In genomic region chr12:25756974-25757665, GRCh38 we compare ENCODE assay signal across 15 cellular contexts.
A peak's percentile ranks its signal among the peaks of the same experiment; 100 is the strongest.
DNase-seq lines count a peak whose midpoint lies in the region; TF ChIP-seq lines count a peak whose summit lies in the region.
"Had no signal": no experiment of that assay in that cellular context is flagged by ENCODE, and none has a peak within 500 bp of the region (broad histone marks: within the 10 kb centered on the region; RNA-seq: fewer than 3 reads in every experiment).

No MANE protein-coding gene starts in this region.

- in situ Hi-C loops in GM23248 (cut with MboI): no loop called here

- peak overlapping the region; percentile 60 for H3K27ac Mint-ChIP-seq in mesothelial cell of epicardium

- H3K4me1 Mint-ChIP-seq in mesothelial cell of epicardium: peaks cover 21% of the 10 kb centered on the region

- H3K4me3 ChIP-seq in hepatocyte (no peak overlapping the region), osteoblast (ENCODE audit: insufficient read depth, low read length) (no peak overlapping the region), GM23248 (no peak overlapping the region)
- H3K4me3 ChIP-seq: BLaER1, SJSA1 had no signal

- H3K27ac ChIP-seq in hepatocyte: peak overlapping the region; percentile 75
- H3K27ac ChIP-seq in osteoblast (ENCODE audit: low read depth, low read length): no peak overlapping the region
- no peak overlapping the region for H3K27ac ChIP-seq in GM23248
- H3K27ac ChIP-seq: BLaER1, RWPE1, SJSA1 had no signal

- peak; percentile 18 for DNase-seq in HuH-7.5 (ENCODE audit: low spot score)
- DNase-seq in hepatocyte (ENCODE audit: low spot score): peak; percentile 25
- no peak for DNase-seq in mesothelial cell of epicardium (ENCODE audit: low spot score in 2 of 2, unreplicated experiment in 2 of 2)
- DNase-seq in osteoblast (ENCODE audit: insufficient read length, low spot score, missing footprints): no peak
- DNase-seq in cerebellum (ENCODE audit: low spot score): no peak
- DNase-seq in C1 segment of cervical spinal cord (lab: John Stamatoyannopoulos, UW): no peak
- DNase-seq in GM23248: no peak
- DNase-seq: DMS153; NCI-H1436 treated with DMSO at 0.1 percent for 48 hours; NCI-H2081; NCI-H526 treated with DMSO at 0.1 percent for 48 hours; NK-92 treated with Interleukin-12 subunit alpha and Interleukin-12 subunit beta, amount 100 ng/mL, for 24 hours had no signal

- no peaks in the 10 kb centered on the region for H3K9me3 Mint-ChIP-seq in mesothelial cell of epicardium

- no peaks in the 10 kb centered on the region for H3K9me2 ChIP-seq in hepatocyte (replicated peaks; ENCODE audit: insufficient read depth)
- H3K9me2 ChIP-seq in GM23248 (ENCODE audit: insufficient read depth): no peaks in the 10 kb centered on the region

- no peaks in the 10 kb centered on the region for H3K27me3 Mint-ChIP-seq in mesothelial cell of epicardium (ENCODE audit: low read depth)

- H3K4me1 ChIP-seq in hepatocyte (ENCODE audit: insufficient read depth) (peaks cover 23% of the 10 kb centered on the region), osteoblast (ENCODE audit: insufficient read depth, low read length) (no peaks in the 10 kb centered on the region), GM23248 (ENCODE audit: insufficient read depth) (peaks cover 11% of the 10 kb centered on the region)
- H3K4me1 ChIP-seq: BLaER1 had no signal

- H3K27me3 ChIP-seq in hepatocyte (no peaks in the 10 kb centered on the region), osteoblast (ENCODE audit: insufficient read depth, low read length) (no peaks in the 10 kb centered on the region), GM23248 (replicated peaks; ENCODE audit: insufficient read depth) (no peaks in the 10 kb centered on the region)
- H3K27me3 ChIP-seq: BLaER1, SJSA1 had no signal

- peak overlapping the region; percentile 60 for H3K4me2 ChIP-seq in hepatocyte
- H3K4me2 ChIP-seq in osteoblast (ENCODE audit: insufficient read depth, low read length): no peak overlapping the region
- no peak overlapping the region for H3K4me2 ChIP-seq in GM23248 (ENCODE audit: unreplicated experiment)
- H3K4me2 ChIP-seq: BLaER1 had no signal

- peak overlapping the region; percentile 5 for H2AFZ ChIP-seq in hepatocyte
- H2AFZ ChIP-seq in osteoblast (ENCODE audit: low read length): no peak overlapping the region
- H2AFZ ChIP-seq in GM23248: no peak overlapping the region

- H3K9me3 ChIP-seq in hepatocyte (ENCODE audit: low read depth) (no peaks in the 10 kb centered on the region), osteoblast (ENCODE audit: low read depth, low read length) (no peaks in the 10 kb centered on the region), GM23248 (ENCODE audit: low read depth) (no peaks in the 10 kb centered on the region)
- H3K9me3 ChIP-seq: BLaER1, SJSA1 had no signal

- H3K79me2 ChIP-seq in hepatocyte (no peaks in the 10 kb centered on the region), osteoblast (ENCODE audit: insufficient read depth, low read length) (no peaks in the 10 kb centered on the region), GM23248 (ENCODE audit: insufficient read depth) (no peaks in the 10 kb centered on the region)

- H3K36me3 Mint-ChIP-seq in mesothelial cell of epicardium: no peaks in the 10 kb centered on the region

- H3K36me3 ChIP-seq in hepatocyte (replicated peaks; ENCODE audit: insufficient read depth, low read depth) (no peaks in the 10 kb centered on the region), osteoblast (ENCODE audit: insufficient read depth, low read length) (no peaks in the 10 kb centered on the region), GM23248 (ENCODE audit: low read depth) (no peaks in the 10 kb centered on the region)
- H3K36me3 ChIP-seq: BLaER1, SJSA1 had no signal

- no peak overlapping the region for H3K4me3 Mint-ChIP-seq in mesothelial cell of epicardium

- TF ChIP-seq CTCF in hepatocyte (IDR thresholded peaks at IDR 0.05; ENCODE audit: poor library complexity) (no peak), mesothelial cell of epicardium (IDR thresholded peaks at IDR 0.05; ENCODE audit: unreplicated experiment) (no peak), osteoblast (IDR thresholded peaks at IDR 0.05; ENCODE audit: extremely low read depth, low read depth, low read length) (no peak)

- H4K20me1 ChIP-seq in hepatocyte (ENCODE audit: insufficient read depth, poor library complexity, severe bottlenecking): no peaks in the 10 kb centered on the region
- H4K20me1 ChIP-seq in osteoblast (ENCODE audit: insufficient read depth, low read length): no peaks in the 10 kb centered on the region
- no peaks in the 10 kb centered on the region for H4K20me1 ChIP-seq in GM23248 (ENCODE audit: insufficient read depth)
- H4K20me1 ChIP-seq: BLaER1 had no signal

- WGBS in hepatocyte (ENCODE audit: low lambda C conversion rate, missing lambda C conversion rate): 27% methylated on average over 1 of the region's 1 CpG
- WGBS in GM23248 (ENCODE audit: low coverage in 1 of 2, low lambda C conversion rate in 2 of 2, missing lambda C conversion rate in 2 of 2), 2 experiments: 83 to 94% methylated on average over 1 of the region's 1 CpG

- no peak overlapping the region for H3K9ac ChIP-seq in GM23248
- H3K9ac ChIP-seq: BLaER1 had no signal

- H3F3A ChIP-seq in GM23248 (ENCODE audit: insufficient read depth): peaks cover 11% of the 10 kb centered on the region

Comparison
In these comparisons a context has a peak if more than half of its experiments do, and no peak if none do; other contexts are left out.
1. DNase-seq: peak in HuH-7.5 (single experiment) and hepatocyte (single experiment); none in mesothelial cell of epicardium (0 of 2), osteoblast (single experiment), cerebellum (single experiment), C1 segment of cervical spinal cord (0 of 14) and GM23248 (single experiment).